1 cellular context compared by ENCODE assay signal in genomic region chr10:69411476-69411875, GRCh38.
TF ChIP-seq lines count a peak whose summit lies in the region.

No MANE protein-coding gene starts in this region.

TF ChIP-seq in GM23338, 12 proteins besides CTCF, POLR2A, EP300 and RAD21:
- no peak for TF ChIP-seq ETS1 (IDR thresholded peaks at IDR 0.05)
